11 cellular contexts compared by ENCODE assay signal in genomic region chrX:1419545-1420355, GRCh38. TPM values are rescaled to one million over a fixed set of nuclear protein-coding genes. Genes with fewer than 3 reads are reported as not detected.
DNase-seq lines count a peak whose midpoint lies in the region; ATAC-seq and TF ChIP-seq lines count a peak whose summit lies in the region.
"Had no signal": no experiment of that assay in that cellular context is flagged by ENCODE, and none has a peak within 500 bp of the region (broad histone marks: within the 10 kb centered on the region; RNA-seq: fewer than 3 reads in every experiment).

No MANE protein-coding gene starts in this region.

- H3K4me1 ChIP-seq in DND-41 (ENCODE audit: insufficient read depth, low read length) (no peaks in the 10 kb centered on the region), PC-9 (replicated peaks; ENCODE audit: insufficient read depth) (no peaks in the 10 kb centered on the region)

- no peaks in the 10 kb centered on the region for H3K27me3 Mint-ChIP-seq in activated naive CD8-positive, alpha-beta T cell treated with anti-CD3 and anti-CD28 coated beads, Interleukin-2, amount 10 ng/mL, durations not matched to agents 7 days and 5 days
- no peaks in the 10 kb centered on the region for H3K27me3 Mint-ChIP-seq in naive thymus-derived CD8-positive, alpha-beta T cell

- DNase-seq in AG20443 (ENCODE audit: low spot score) (peak; percentile 11), DND-41 (no peak), OCI-M1 (lab: John Stamatoyannopoulos, UW) (no peak), NCI-H1048 (lab: John Stamatoyannopoulos, UW) (no peak), dedifferentiated amniotic fluid mesenchymal stem cell (ENCODE audit: extremely low spot score) (no peak), PC-9 (no peak)
- peak; percentile 25 for DNase-seq in activated naive CD8-positive, alpha-beta T cell treated with anti-CD3 and anti-CD28 coated beads, Interleukin-2, amount 10 ng/mL, durations not matched to agents 7 days and 5 days
- no peak for DNase-seq in naive thymus-derived CD8-positive, alpha-beta T cell
- DNase-seq: activated gamma-delta T cell, NCI-H187 had no signal

- H3K27ac ChIP-seq in DND-41 (ENCODE audit: low read length) = no peak overlapping the region
- H3K27ac ChIP-seq in PC-9 = no peak overlapping the region
- H3K27ac ChIP-seq: neutrophil had no signal

- H3K9me2 ChIP-seq in PC-9 (ENCODE audit: insufficient read depth) = no peaks in the 10 kb centered on the region

- peaks cover 31% of the 10 kb centered on the region for H3K9me3 ChIP-seq in DND-41 (ENCODE audit: insufficient read depth, low read length, severe bottlenecking)
- H3K9me3 ChIP-seq in PC-9 (ENCODE audit: insufficient read depth, low read depth) = 0 out of 2 replicates have a peak, but pooled peaks cover 6% of the 10 kb centered on the region

- H4K20me1 ChIP-seq in DND-41 (ENCODE audit: insufficient read depth, low read length) = peaks cover 20% of the 10 kb centered on the region
- H4K20me1 ChIP-seq in PC-9 (ENCODE audit: insufficient read depth) = no peaks in the 10 kb centered on the region

- CTCF ChIA-PET in PC-9 (lab: Charles Lee) = no interaction called here

- ATAC-seq in DND-41 (ENCODE audit: insufficient read depth, low read depth) = peak; percentile 4; the same call in 2 of the 3 replicates
- no peak for ATAC-seq in activated naive CD8-positive, alpha-beta T cell treated with anti-CD3 and anti-CD28 coated beads, Interleukin-2, amount 10 ng/mL, durations not matched to agents 7 days and 5 days (ENCODE audit: low read depth)
- ATAC-seq in naive thymus-derived CD8-positive, alpha-beta T cell = no peak

- H3K9ac ChIP-seq in DND-41 (ENCODE audit: low read depth, low read length) = no peak overlapping the region

- H3K36me3 Mint-ChIP-seq in activated naive CD8-positive, alpha-beta T cell treated with anti-CD3 and anti-CD28 coated beads, Interleukin-2, amount 10 ng/mL, durations not matched to agents 7 days and 5 days = peaks cover 53% of the 10 kb centered on the region
- peaks cover 13 to 46% (median 41%) of the 10 kb centered on the region in 3 donors for H3K36me3 Mint-ChIP-seq in naive thymus-derived CD8-positive, alpha-beta T cell

- H3K27ac Mint-ChIP-seq in activated naive CD8-positive, alpha-beta T cell treated with anti-CD3 and anti-CD28 coated beads, Interleukin-2, amount 10 ng/mL, durations not matched to agents 7 days and 5 days = peak overlapping the region; percentile 46
- H3K27ac Mint-ChIP-seq in naive thymus-derived CD8-positive, alpha-beta T cell = peak overlapping the region in 9 of 10 donors; percentile 5 to 81 (median 44)

- H3K27me3 ChIP-seq in DND-41 (ENCODE audit: insufficient read depth, low read length, poor library complexity) (no peaks in the 10 kb centered on the region), PC-9 (ENCODE audit: insufficient read depth, low read depth) (no peaks in the 10 kb centered on the region)
- H3K27me3 ChIP-seq: neutrophil had no signal

- TF ChIP-seq CTCF in DND-41 (IDR thresholded peaks at IDR 0.05; ENCODE audit: borderline replicate concordance, extremely low read depth, low read length, poor library complexity, severe bottlenecking) (no peak), PC-9 (conservative IDR thresholded peaks at IDR 0.05) (no peak)

- H3K4me1 Mint-ChIP-seq in activated naive CD8-positive, alpha-beta T cell treated with anti-CD3 and anti-CD28 coated beads, Interleukin-2, amount 10 ng/mL, durations not matched to agents 7 days and 5 days = peaks cover 6% of the 10 kb centered on the region
- peaks cover 0 to 16% (median 3%) of the 10 kb centered on the region in 4 donors for H3K4me1 Mint-ChIP-seq in naive thymus-derived CD8-positive, alpha-beta T cell

- H3K4me3 ChIP-seq in DND-41 (ENCODE audit: low read depth in 1 of 2, low read length in 2 of 2) (no peak overlapping the region), PC-9 (no peak overlapping the region)

- no peak overlapping the region for H2AFZ ChIP-seq in DND-41 (ENCODE audit: low read depth, low read length)
- no peak overlapping the region for H2AFZ ChIP-seq in PC-9

- intact Hi-C loops in PC-9 (cut with micrococcal nuclease; ENCODE audit: unreplicated experiment) = no loop called here

- POLR2A ChIA-PET in activated naive CD8-positive, alpha-beta T cell treated with anti-CD3 and anti-CD28 coated beads, Interleukin-2, amount 10 ng/mL, durations not matched to agents 7 days and 5 days (lab: Charles Lee) = no interaction called here
- POLR2A ChIA-PET in naive thymus-derived CD8-positive, alpha-beta T cell (lab: Charles Lee) = no interaction called here
- POLR2A ChIA-PET in PC-9 (lab: Charles Lee; ENCODE audit: unreplicated experiment) = no interaction called here

- H3K4me2 ChIP-seq in DND-41 (ENCODE audit: insufficient read depth, low read length) (no peak overlapping the region), PC-9 (no peak overlapping the region)

- no TSS peak for BruUV-seq in PC-9 (replicated peaks; lab: Mats Ljungman, UMichigan)

- no peaks in the 10 kb centered on the region for H3K79me2 ChIP-seq in DND-41 (ENCODE audit: insufficient read depth, low read length)
- no peaks in the 10 kb centered on the region for H3K79me2 ChIP-seq in PC-9 (ENCODE audit: low read depth)

- peaks cover 21% of the 10 kb centered on the region for H3K9me3 Mint-ChIP-seq in activated naive CD8-positive, alpha-beta T cell treated with anti-CD3 and anti-CD28 coated beads, Interleukin-2, amount 10 ng/mL, durations not matched to agents 7 days and 5 days
- peaks cover 0 to 28% (median 12%) of the 10 kb centered on the region in 9 donors for H3K9me3 Mint-ChIP-seq in naive thymus-derived CD8-positive, alpha-beta T cell

- H3K36me3 ChIP-seq in DND-41 (ENCODE audit: insufficient read depth, low read length) (peaks cover 80% of the 10 kb centered on the region), PC-9 (ENCODE audit: low read depth) (0 out of 2 replicates have a peak, but pooled peaks cover 8% of the 10 kb centered on the region)

- H3K4me3 Mint-ChIP-seq in activated naive CD8-positive, alpha-beta T cell treated with anti-CD3 and anti-CD28 coated beads, Interleukin-2, amount 10 ng/mL, durations not matched to agents 7 days and 5 days = no peak overlapping the region
- H3K4me3 Mint-ChIP-seq in naive thymus-derived CD8-positive, alpha-beta T cell = peak overlapping the region in 1 of 10 donors; percentile 4

- H3F3A ChIP-seq in PC-9 (ENCODE audit: insufficient read depth, low read depth) = peaks cover 27% of the 10 kb centered on the region; the same call in 1 of the 2 replicates

RNA-seq across cellular contexts. Expression of gene SLC25A6, which starts 27.8 kb away (rescaled TPM):
- 100 to 1,000 TPM; 235 to 241 TPM for total RNA-seq in activated naive CD8-positive, alpha-beta T cell treated with anti-CD3 and anti-CD28 coated beads, Interleukin-2, amount 10 ng/mL, durations not matched to agents 7 days and 5 days
- total RNA-seq in naive thymus-derived CD8-positive, alpha-beta T cell = 100 to 1,000 TPM; 251 to 254 TPM
- 100 to 1,000 TPM; 427 to 622 (median 526) TPM for polyA plus RNA-seq in naive thymus-derived CD8-positive, alpha-beta T cell
- 178 and 212 TPM in 2 replicates for total RNA-seq in PC-9 (2021)

RNA-seq across cellular contexts. Expression of gene ASMTL, which starts 33.0 kb away (rescaled TPM):
- total RNA-seq in activated naive CD8-positive, alpha-beta T cell treated with anti-CD3 and anti-CD28 coated beads, Interleukin-2, amount 10 ng/mL, durations not matched to agents 7 days and 5 days = 10 to 100 TPM; 39.4 to 42.2 TPM
- total RNA-seq in naive thymus-derived CD8-positive, alpha-beta T cell = 10 to 100 TPM; 24.9 to 27.2 TPM
- polyA plus RNA-seq in naive thymus-derived CD8-positive, alpha-beta T cell = 10 to 100 TPM; 37.8 to 43.6 (median 42.3) TPM
- 42.7 and 55.4 TPM in 2 replicates for total RNA-seq in PC-9 (2021)

Comparison
In these comparisons a context has a peak if more than half of its experiments do, and no peak if none do; other contexts are left out.
1. DNase-seq: peak in AG20443 (single experiment) and activated naive CD8-positive, alpha-beta T cell treated with anti-CD3 and anti-CD28 coated beads, Interleukin-2, amount 10 ng/mL, durations not matched to agents 7 days and 5 days (single experiment); none in DND-41 (single experiment), naive thymus-derived CD8-positive, alpha-beta T cell (0 of 10), OCI-M1 (single experiment), NCI-H1048 (single experiment), dedifferentiated amniotic fluid mesenchymal stem cell (single experiment) and PC-9 (0 of 2).